Comparison of ENCODE assay signal across 32 cellular contexts in the genomic region with DNA sequence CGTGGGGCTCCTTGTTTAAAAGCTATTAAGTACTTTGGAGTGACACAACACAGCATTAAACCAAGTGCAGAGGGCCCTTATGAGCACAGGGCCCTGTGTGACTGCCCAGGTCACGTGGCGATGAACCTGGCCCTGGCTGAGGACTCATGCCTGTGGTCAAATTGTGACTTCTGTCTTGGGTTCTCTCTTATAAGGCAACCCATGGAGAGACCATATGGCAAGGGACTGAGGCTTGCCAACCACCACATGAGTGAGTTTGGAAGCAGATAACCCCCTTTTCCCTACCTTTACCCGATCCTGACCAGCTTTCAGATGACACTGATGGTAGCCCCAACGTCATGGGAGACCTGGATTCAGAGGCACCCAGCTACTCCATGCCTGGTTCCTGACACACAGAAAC.
"Had no signal": no experiment of that assay in that cellular context is flagged by ENCODE, and none has a peak within 500 bp of the region (broad histone marks: within the 10 kb centered on the region; RNA-seq: fewer than 3 reads in every experiment).

No MANE protein-coding gene starts in this region.

- DNase-seq: activated CD4-positive, alpha-beta memory T cell treated with anti-CD3 and anti-CD28 coated beads, Interleukin-2, amount 10 ng/mL, durations not matched to agents 7 days and 5 days; activated CD4-positive, alpha-beta T cell treated with anti-CD3 and anti-CD28 coated beads for 1 hour; activated CD4-positive, alpha-beta T cell treated with anti-CD3 and anti-CD28 coated beads for 48 hours; activated CD4-positive, CD25-positive, alpha-beta regulatory T cell; activated CD8-positive, alpha-beta memory T cell treated with anti-CD3 and anti-CD28 coated beads for 24 hours; activated CD8-positive, alpha-beta memory T cell treated with anti-CD3 and anti-CD28 coated beads, Interleukin-2, amount 10 ng/mL, durations not matched to agents 7 days and 5 days; activated CD8-positive, alpha-beta memory T cell treated with anti-CD3 and anti-CD28 coated beads, Interleukin-2, amount 50 U/mL, for 48 hours; activated effector memory CD4-positive, alpha-beta T cell treated with Interleukin-2 at 50 U/mL for 16 hours; activated naive CD4-positive, alpha-beta T cell treated with anti-CD3 and anti-CD28 coated beads, Interleukin-2, amount 10 ng/mL, durations not matched to agents 7 days and 5 days; activated naive CD8-positive, alpha-beta T cell treated with anti-CD3 and anti-CD28 coated beads, Interleukin-2, amount 50 U/mL, for 24 hours; activated T-cell treated with anti-CD3 and anti-CD28 coated beads, Interleukin-2, amount 50 U/mL, for 48 hours; anterior cingulate cortex; MM.1S; MV-4-11; NCI-H1092; NCI-H187; NCI-H2029 treated with DMSO at 0.1 percent for 48 hours; NCI-H2107; NCI-H2171; NCI-H510A; NCI-H526; NCI-H748 treated with DMSO at 0.1 percent for 48 hours; RPMI8226; SIG-M5; SW 1271; T-helper 1 cell; T-helper 2 cell; T-helper 9 cell; WERI-Rb-1 had no signal

- H3K4me2 ChIP-seq: KMS-11 had no signal

- H3K36me3 ChIP-seq: WERI-Rb-1 had no signal

- H3K9ac ChIP-seq: KMS-11 had no signal

- FAIRE-seq: bronchial epithelial cell had no signal

- ATAC-seq: activated CD8-positive, alpha-beta memory T cell treated with anti-CD3 and anti-CD28 coated beads, Interleukin-2, amount 10 ng/mL, durations not matched to agents 7 days and 5 days; activated naive CD8-positive, alpha-beta T cell treated with anti-CD3 and anti-CD28 coated beads, Interleukin-2, amount 50 U/mL, for 24 hours; Panc1 had no signal

- H3K27ac ChIP-seq: KMS-11, WERI-Rb-1 had no signal
